In genomic region chr15:68574051-68574450, GRCh38 we compare ENCODE assay signal across 20 cellular contexts. TPM values are rescaled to one million over a fixed set of nuclear protein-coding genes. Genes with fewer than 3 reads are reported as not detected.
DNase-seq lines count a peak whose midpoint lies in the region; ATAC-seq and TF ChIP-seq lines count a peak whose summit lies in the region.
"Had no signal": no experiment of that assay in that cellular context is flagged by ENCODE, and none has a peak within 500 bp of the region (broad histone marks: within the 10 kb centered on the region; RNA-seq: fewer than 3 reads in every experiment).

No MANE protein-coding gene starts in this region.

- H3K9me3 ChIP-seq in right cardiac atrium (ENCODE audit: control insufficient read depth, low read length) (no peaks in the 10 kb centered on the region), suprapubic skin (no peaks in the 10 kb centered on the region)
- H3K9me3 ChIP-seq: SK-N-SH had no signal

- H3K27ac Mint-ChIP-seq in brain (peak overlapping the region in 4 of 5 experiments; percentile 58 to 97 (median 86)), neural crest cell (ENCODE audit: unreplicated experiment) (no peak overlapping the region)

- H3K4me1 ChIP-seq in right cardiac atrium (ENCODE audit: control insufficient read depth, insufficient read depth, low read length) (no peaks in the 10 kb centered on the region), suprapubic skin (peaks cover 21% of the 10 kb centered on the region)

- CTCF ChIA-PET in HEK293T (lab: Yijun Ruan, JAX): interaction anchor here (0.6 to 2.2 kb wide), 7 partner anchors 14 to 302 kb away, joined by 3 to 10 read pairs (median 4); no protein-coding TSS in a partner anchor

- peak in 2 of 3 donors; percentile 11 to 14 for DNase-seq in right cardiac atrium
- no peak for DNase-seq in Right ventricle myocardium inferior (ENCODE audit: missing footprints)
- no peak for DNase-seq in neural crest cell (ENCODE audit: low read depth, low spot score)
- DNase-seq in HEK293T (ENCODE audit: extremely low spot score): no peak
- DNase-seq in suprapubic skin (ENCODE audit: low spot score in 2 of 2): no peak
- DNase-seq in GM19240 (ENCODE audit: insufficient read length, low spot score): no peak
- DNase-seq: DMS79; H7; NCI-H1092; NCI-H1436; NCI-H2029 treated with DMSO at 0.1 percent for 48 hours; NCI-H2171; NCI-H345; NCI-H774; NK-92 treated with Interleukin-12 subunit alpha and Interleukin-12 subunit beta, amount 100 ng/mL, for 24 hours; SIG-M5; SK-N-SH had no signal

- no peak for TF ChIP-seq EP300 in suprapubic skin (IDR thresholded peaks at IDR 0.05)

- H3K36me3 Mint-ChIP-seq in brain: no peaks in the 10 kb centered on the region
- no peaks in the 10 kb centered on the region for H3K36me3 Mint-ChIP-seq in neural crest cell (ENCODE audit: low read depth)

- ATAC-seq in right cardiac atrium: no peak
- ATAC-seq in Right ventricle myocardium inferior: no peak
- ATAC-seq: K562 had no signal

- H3K27me3 Mint-ChIP-seq in brain: peaks cover 3% of the 10 kb centered on the region
- peaks cover 18% of the 10 kb centered on the region for H3K27me3 Mint-ChIP-seq in neural crest cell (ENCODE audit: low read depth)

- POLR2A ChIA-PET in HEK293T (lab: Yijun Ruan, JAX): no interaction called here

- WGBS in right cardiac atrium: 83% methylated on average over 4 of the region's 4 CpGs
- 78% methylated on average over 4 of the region's 4 CpGs for WGBS in suprapubic skin

- intact Hi-C loops in right cardiac atrium (cut with DNase I) (loop anchor here in 2 of 4 donors (5.0 to 10.0 kb wide), 2 partner anchors 81 to 98 kb away; no protein-coding TSS in a partner anchor), Right ventricle myocardium inferior (cut with DNase I) (no loop called here)

- H3K9me3 Mint-ChIP-seq in brain (peaks cover 0 to 3% (median 0%) of the 10 kb centered on the region in 5 experiments), neural crest cell (no peaks in the 10 kb centered on the region)

- H3K4me3 Mint-ChIP-seq in brain: peak overlapping the region in 3 of 5 experiments; percentile 39 to 78 (median 53)
- peak overlapping the region; percentile 82 for H3K4me3 Mint-ChIP-seq in neural crest cell

- H3K27me3 ChIP-seq in right cardiac atrium (ENCODE audit: control insufficient read depth, insufficient read depth) (no peaks in the 10 kb centered on the region), suprapubic skin (peaks cover 16% of the 10 kb centered on the region)

- H3K4me1 Mint-ChIP-seq in brain (peaks cover 83% of the 10 kb centered on the region), neural crest cell (peaks cover 51% of the 10 kb centered on the region)

- H3K4me3 ChIP-seq in right cardiac atrium (ENCODE audit: low read length) (no peak overlapping the region), suprapubic skin (no peak overlapping the region)
- H3K4me3 ChIP-seq: K562 had no signal

- TF ChIP-seq POLR2A in suprapubic skin (IDR thresholded peaks at IDR 0.05): no peak

- no peaks in the 10 kb centered on the region for H3K36me3 ChIP-seq in suprapubic skin

- H3K27ac ChIP-seq in right cardiac atrium (ENCODE audit: low read length): no peak overlapping the region
- H3K27ac ChIP-seq in suprapubic skin: no peak overlapping the region
- H3K27ac ChIP-seq: RWPE1 had no signal

- TF ChIP-seq CTCF in brain (conservative IDR thresholded peaks at IDR 0.05): no peak
- no peak for TF ChIP-seq CTCF in neural crest cell (conservative IDR thresholded peaks at IDR 0.05)
- no peak for TF ChIP-seq CTCF in suprapubic skin (IDR thresholded peaks at IDR 0.05)

TF ChIP-seq in HEK293T, 16 proteins besides CTCF, POLR2A, EP300 and RAD21:
- TF ChIP-seq ZNF384 (IDR thresholded peaks at IDR 0.05) (no peak), BHLHE40 (IDR thresholded peaks at IDR 0.05; ENCODE audit: borderline replicate concordance) (no peak), TARDBP (IDR thresholded peaks at IDR 0.05) (no peak)

RNA-seq across cellular contexts. Expression of gene CORO2B, which starts 4.7 kb away (rescaled TPM):
- 10 to 100 TPM in 3 of 4 donors, 1 to 10 TPM in 1; 5.8 to 13.7 (median 11.3) TPM for total RNA-seq in right cardiac atrium
- 6.9 TPM for polyA plus RNA-seq in right cardiac atrium
- total RNA-seq in Right ventricle myocardium inferior: 8.5 TPM
- 59.3 TPM for polyA plus RNA-seq in brain (ENCODE audit: insufficient read depth, low read depth, low replicate concordance)
- 21.3 and 23.1 TPM in 2 replicates for total RNA-seq in neural crest cell
- 1 to 10 TPM; 1.3 to 3.3 (median 2.3) TPM for total RNA-seq in suprapubic skin
- total RNA-seq: K562 had no signal
- polyA plus RNA-seq: K562 had no signal

Comparison
In these comparisons a context has a peak if more than half of its experiments do, and no peak if none do; other contexts are left out.
1. DNase-seq: peak in right cardiac atrium (2 of 3); none in Right ventricle myocardium inferior (single experiment), neural crest cell (single experiment), HEK293T (single experiment), suprapubic skin (0 of 2) and GM19240 (single experiment).